20 cellular contexts compared by ENCODE assay signal in the genomic region with DNA sequence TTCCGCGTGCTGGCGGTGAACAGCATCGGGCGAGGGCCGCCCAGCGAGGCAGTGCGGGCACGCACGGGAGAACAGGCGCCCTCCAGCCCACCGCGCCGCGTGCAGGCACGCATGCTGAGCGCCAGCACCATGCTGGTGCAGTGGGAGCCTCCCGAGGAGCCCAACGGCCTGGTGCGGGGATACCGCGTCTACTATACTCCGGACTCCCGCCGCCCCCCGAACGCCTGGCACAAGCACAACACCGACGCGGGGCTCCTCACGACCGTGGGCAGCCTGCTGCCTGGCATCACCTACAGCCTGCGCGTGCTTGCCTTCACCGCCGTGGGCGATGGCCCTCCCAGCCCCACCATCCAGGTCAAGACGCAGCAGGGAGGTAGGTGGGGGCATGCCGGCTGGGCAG.
"Had no signal": no experiment of that assay in that cellular context is flagged by ENCODE, and none has a peak within 500 bp of the region (broad histone marks: within the 10 kb centered on the region; RNA-seq: fewer than 3 reads in every experiment).

No MANE protein-coding gene starts in this region.

- H3K9me3 ChIP-seq: SJSA1 had no signal

- H3K27ac ChIP-seq: SJSA1, SK-N-MC had no signal

- H3K4me3 ChIP-seq: SJSA1, SK-N-MC had no signal

- H3K27me3 ChIP-seq: SJSA1 had no signal

- H3K4me1 ChIP-seq: SJSA1 had no signal

- DNase-seq: Karpas-422, KG1, MM.1S, NCI-H1092 treated with DMSO at 0.1 percent for 48 hours, NCI-H1436, NCI-H187, NCI-H2029, NCI-H2081 treated with DMSO at 0.1 percent for 48 hours, NCI-H2171, NCI-H226, NCI-H446, NCI-H510A, NCI-H524 treated with DMSO at 0.1 percent for 48 hours, NCI-H69, NCI-H774, PC-3, Right ventricle myocardium superior, SIG-M5 had no signal
